10 cellular contexts compared by ENCODE assay signal in genomic region chr9:137049544-137050449, GRCh38. TPM values are rescaled to one million over a fixed set of nuclear protein-coding genes. Genes with fewer than 3 reads are reported as not detected.
DNase-seq lines count a peak whose midpoint lies in the region; ATAC-seq and TF ChIP-seq lines count a peak whose summit lies in the region.
"Had no signal": no experiment of that assay in that cellular context is flagged by ENCODE, and none has a peak within 500 bp of the region (broad histone marks: within the 10 kb centered on the region; RNA-seq: fewer than 3 reads in every experiment).

No MANE protein-coding gene starts in this region.

- H3K36me3 ChIP-seq in MM.1S (replicated peaks; ENCODE audit: insufficient read depth, low read length), result no peaks in the 10 kb centered on the region

- no peak overlapping the region for H3K4me2 ChIP-seq in MM.1S (ENCODE audit: low read depth, low read length)

- H3F3A ChIP-seq in MM.1S (ENCODE audit: insufficient read depth, low read length), result no peaks in the 10 kb centered on the region

- no peaks in the 10 kb centered on the region for H4K20me1 ChIP-seq in MM.1S (ENCODE audit: insufficient read depth, low read length)

- no peaks in the 10 kb centered on the region for H3K4me1 ChIP-seq in MM.1S (ENCODE audit: low read length)
- H3K4me1 ChIP-seq: parathyroid adenoma had no signal

- peaks cover 84% of the 10 kb centered on the region for H3K27me3 ChIP-seq in MM.1S (replicated peaks; ENCODE audit: insufficient read depth, low read length)

- no peaks in the 10 kb centered on the region for H3K9me2 ChIP-seq in MM.1S (replicated peaks; ENCODE audit: insufficient read depth, low read length)

- H3K9ac ChIP-seq in MM.1S (ENCODE audit: low read length), result no peak overlapping the region
- H3K9ac ChIP-seq: parathyroid adenoma had no signal

- no peak overlapping the region for H3K4me3 ChIP-seq in MM.1S (ENCODE audit: low read length)

- peak; percentile 31; the same call in 1 of the 2 replicates for TF ChIP-seq CTCF in MM.1S (IDR thresholded peaks at IDR 0.05; ENCODE audit: low read length)

- H3K79me2 ChIP-seq in MM.1S (ENCODE audit: low read length), result no peaks in the 10 kb centered on the region
- H3K79me2 ChIP-seq: parathyroid adenoma had no signal

- no peak overlapping the region for H2AFZ ChIP-seq in MM.1S (ENCODE audit: low read length)
- H2AFZ ChIP-seq: parathyroid adenoma had no signal

- DNase-seq in ELR (ENCODE audit: low read depth) (peak; percentile 63), MM.1S (peak; percentile 33), T-helper 1 cell (peak in 3 of 5 donors; percentile 46 to 64 (median 52)), cerebellar cortex (ENCODE audit: low spot score) (peak; percentile 69), myocyte (ENCODE audit: low read depth) (peak; percentile 76), OCI-M2 (lab: John Stamatoyannopoulos, UW; ENCODE audit: unreplicated experiment) (no peak)

- no peaks in the 10 kb centered on the region for H3K9me3 ChIP-seq in MM.1S (replicated peaks; ENCODE audit: insufficient read depth, low read length)

- H3K27ac ChIP-seq in MM.1S (ENCODE audit: low read length), result no peak overlapping the region
- H3K27ac ChIP-seq: parathyroid adenoma had no signal

- no peak for ATAC-seq in HG03378 (IDR thresholded peaks at IDR 0.05; ENCODE audit: unreplicated experiment)
- ATAC-seq in GM18873 (IDR thresholded peaks at IDR 0.05; ENCODE audit: low FRiP score, unreplicated experiment), result no peak

RNA-seq across cellular contexts. Expression of gene NPDC1, which starts 3.8 kb away (rescaled TPM):
- 4.8 TPM in 2 replicates for total RNA-seq in myocyte
- 28.4 TPM for polyA plus RNA-seq in myocyte (2012)

RNA-seq across cellular contexts. Expression of gene ENTPD2, which starts 4.1 kb away (rescaled TPM):
- 0.13 and 0.68 TPM in 2 replicates for total RNA-seq in myocyte
- 0.05 TPM for polyA plus RNA-seq in myocyte (2012)
- total RNA-seq: T-helper 1 cell treated with Interleukin-12 subunit alpha and Interleukin-12 subunit beta and Interleukin-4 antibody, amounts not matched to agents 30 ng/mL and 1 ng/mL, for 36 hours had no signal

RNA-seq across cellular contexts. Expression of gene FUT7, which starts 17.9 kb away (rescaled TPM):
- not detected in 2 replicates for total RNA-seq in myocyte
- not detected for polyA plus RNA-seq in myocyte (2012)

RNA-seq across cellular contexts. Expression of gene SAPCD2, which starts 20.6 kb away (rescaled TPM):
- 1.9 and 4.7 TPM in 2 replicates for total RNA-seq in myocyte
- 0.58 TPM for polyA plus RNA-seq in myocyte (2012)

RNA-seq across cellular contexts. Expression of gene ABCA2, which starts 21.8 kb away (rescaled TPM):
- total RNA-seq in myocyte, result 21.1 and 26.3 TPM in 2 replicates
- polyA plus RNA-seq in myocyte (2012), result 55.7 TPM
